ENCODE assay signal across 8 cellular contexts in the genomic region with DNA sequence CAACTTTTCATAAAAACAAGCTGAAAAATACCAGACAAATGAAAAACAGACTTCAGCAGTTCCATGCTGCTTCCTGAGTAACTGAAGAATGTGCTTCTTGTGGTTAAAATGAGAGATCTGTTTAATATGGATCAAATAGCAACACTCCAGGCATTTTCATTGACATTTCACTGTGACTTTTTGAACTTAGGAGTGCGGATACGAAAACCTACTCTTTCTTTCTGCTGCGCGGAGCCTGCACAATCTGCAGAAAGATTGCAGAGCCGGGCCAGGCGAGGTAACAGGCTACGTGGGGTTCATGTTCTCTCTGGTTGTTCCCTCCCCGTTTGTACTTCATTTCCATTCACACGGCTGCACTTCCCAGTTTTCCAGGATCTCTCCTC. TPM values are rescaled to one million over a fixed set of nuclear protein-coding genes. Genes with fewer than 3 reads are reported as not detected.
DNase-seq lines count a peak whose midpoint lies in the region; ATAC-seq and TF ChIP-seq lines count a peak whose summit lies in the region.

No MANE protein-coding gene starts in this region.

- no peaks in the 10 kb centered on the region for H3K79me2 ChIP-seq in ACC112 (ENCODE audit: control insufficient read depth, insufficient read depth, low read length, unreplicated experiment)

- H3K4me1 ChIP-seq in ACC112 (ENCODE audit: control insufficient read depth, insufficient read depth, low read length, unreplicated experiment) (peaks cover 8% of the 10 kb centered on the region), psoas muscle (peaks cover 10% of the 10 kb centered on the region)

- H3K27me3 ChIP-seq in ACC112 (ENCODE audit: insufficient read depth, low read length) (no peaks in the 10 kb centered on the region), psoas muscle (ENCODE audit: insufficient read depth in 3 of 3, low read length in 2 of 3) (no peaks in the 10 kb centered on the region)

- H3K9me3 ChIP-seq in psoas muscle, result no peaks in the 10 kb centered on the region

- H3K4me3 ChIP-seq in ACC112 (ENCODE audit: low read depth, low read length) (peak overlapping the region; percentile 84), WI38 (ENCODE audit: low read depth, low read length) (peak overlapping the region; percentile 86), psoas muscle (peak overlapping the region; percentile 88)

- WGBS in psoas muscle, 3 donors, result 11 to 22% (median 17%) methylated on average over 9 of the region's 9 CpGs

- ATAC-seq in psoas muscle (no peak), HG02763 (IDR thresholded peaks at IDR 0.05; ENCODE audit: unreplicated experiment) (no peak), HG03135 (IDR thresholded peaks at IDR 0.05; ENCODE audit: unreplicated experiment) (no peak)

- H2AFZ ChIP-seq in ACC112 (ENCODE audit: low read length, unreplicated experiment), result peak overlapping the region; percentile 97

- intact Hi-C loops in psoas muscle (cut with DNase I), result loop anchor here in 1 of 2 donors (5.0 kb wide), 2 partner anchors 226 to 256 kb away; no protein-coding TSS in a partner anchor

- DNase-seq in GM10266 (ENCODE audit: extremely low spot score) (peak; percentile 35), globus pallidus (ENCODE audit: low spot score) (peak; percentile 19), psoas muscle (no peak), GDM1 (lab: John Stamatoyannopoulos, UW) (no peak)

- H3K27ac ChIP-seq in ACC112 (ENCODE audit: low read depth, low read length) (peak overlapping the region; percentile 78), psoas muscle (peak overlapping the region; percentile 63)

- TF ChIP-seq CTCF in GM10266 (IDR thresholded peaks at IDR 0.05; ENCODE audit: control insufficient read depth, insufficient read depth, low read depth, missing control alignments) (no peak), WI38 (IDR thresholded peaks at IDR 0.05; ENCODE audit: low read depth, low read length) (no peak), psoas muscle (IDR thresholded peaks at IDR 0.05) (no peak)

- H3K36me3 ChIP-seq in ACC112 (ENCODE audit: insufficient read depth, low read length), result no peaks in the 10 kb centered on the region
- H3K36me3 ChIP-seq in psoas muscle (ENCODE audit: insufficient read depth in 1 of 2, low read depth in 1 of 2), result peaks cover 0 to 2% of the 10 kb centered on the region in 2 donors

RNA-seq across cellular contexts. Expression of a gene that starts 0.6 kb away (rescaled TPM):
- 10 to 100 TPM in 1 of 4 donors, 1 to 10 TPM in 3; 6.5 to 12.3 (median 7.6) TPM for total RNA-seq in psoas muscle
- 10 to 100 TPM in 1 of 3 donors, 1 to 10 TPM in 2; 4.4 to 54.7 (median 4.5) TPM for polyA plus RNA-seq in psoas muscle

RNA-seq across cellular contexts. Expression of a gene that starts 10.1 kb away (rescaled TPM):
- 100 to 1,000 TPM in 3 of 4 donors, 10 to 100 TPM in 1; 66.6 to 161 (median 111) TPM for total RNA-seq in psoas muscle
- polyA plus RNA-seq in psoas muscle, result 100 to 1,000 TPM in 2 of 3 donors, 10 to 100 TPM in 1; 78.7 to 281 (median 158) TPM

Comparison
In these comparisons a context has a peak if more than half of its experiments do, and no peak if none do; other contexts are left out.
1. DNase-seq: peak in GM10266 (single experiment) and globus pallidus (single experiment); none in psoas muscle (0 of 2) and GDM1 (single experiment).
2. Peak in every context shown above with its lines, with median percentiles within 50 percentile points of each other: H3K4me3 ChIP-seq.